1 cellular context compared by ENCODE assay signal in genomic region chr14:21734457-21735074, GRCh38.
TF ChIP-seq lines count a peak whose summit lies in the region.

No MANE protein-coding gene starts in this region.

TF ChIP-seq in HCT116, 20 proteins besides CTCF, POLR2A, EP300 and RAD21 (continued from another document):
- no peak for TF ChIP-seq EZH2 (IDR thresholded peaks at IDR 0.05)
- TF ChIP-seq ELF1 (IDR thresholded peaks at IDR 0.05; ENCODE audit: borderline replicate concordance, low read depth): no peak
- no peak for TF ChIP-seq ATF3 (IDR thresholded peaks at IDR 0.05)
- no peak for TF ChIP-seq EZH2phosphoT487 (IDR thresholded peaks at IDR 0.05; ENCODE audit: borderline replicate concordance)
- TF ChIP-seq ZNF274 (IDR thresholded peaks at IDR 0.05; ENCODE audit: low read depth, low read length): no peak
- TF ChIP-seq SRF (IDR thresholded peaks at IDR 0.05; ENCODE audit: low read depth): no peak
